ENCODE assay signal across 26 cellular contexts in the genomic region with DNA sequence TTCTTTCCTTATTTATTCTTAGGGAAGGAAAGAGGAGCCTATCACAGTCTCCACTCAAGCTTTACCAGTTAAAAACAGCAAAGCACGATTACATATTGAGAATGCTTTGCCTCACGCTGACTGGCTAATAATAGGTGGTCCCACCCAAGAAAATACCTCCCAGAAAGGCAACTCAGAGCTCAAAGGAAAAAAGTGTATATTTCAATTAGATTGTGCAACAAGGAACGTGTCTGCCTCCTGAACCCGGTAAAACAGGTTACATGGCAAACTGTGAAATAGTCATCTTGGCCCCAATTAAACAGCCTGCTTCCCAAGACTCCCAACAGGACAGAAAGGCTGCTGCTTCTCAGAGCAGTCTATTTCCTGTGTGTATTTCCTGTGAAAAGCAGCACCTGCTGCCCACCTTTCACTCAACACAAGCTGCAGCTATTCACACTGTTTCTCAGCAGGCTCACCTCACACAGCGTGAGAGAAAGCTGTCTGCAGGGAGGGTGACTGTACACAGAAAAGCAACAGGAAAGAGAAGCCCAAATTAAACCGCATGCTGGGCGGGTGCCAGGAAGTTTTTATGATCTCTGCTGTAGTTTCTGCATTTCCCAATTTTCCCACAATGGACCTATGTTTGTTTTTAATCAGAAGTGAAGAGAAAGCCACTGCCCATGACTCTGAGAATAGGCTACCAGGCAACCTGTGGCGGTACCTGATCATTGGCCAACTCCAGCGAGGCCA. TPM values are rescaled to one million over a fixed set of nuclear protein-coding genes. Genes with fewer than 3 reads are reported as not detected.
DNase-seq lines count a peak whose midpoint lies in the region; ATAC-seq and TF ChIP-seq lines count a peak whose summit lies in the region.
"Had no signal": no experiment of that assay in that cellular context is flagged by ENCODE, and none has a peak within 500 bp of the region (broad histone marks: within the 10 kb centered on the region; RNA-seq: fewer than 3 reads in every experiment).

No MANE protein-coding gene starts in this region.

- H3K9me3 Mint-ChIP-seq in nephron progenitor cell, result peaks cover 13% of the 10 kb centered on the region

- 85% methylated on average over 9 of the region's 9 CpGs for WGBS in mammary epithelial cell (ENCODE audit: low coverage, missing lambda C conversion rate)

- DNase-seq in breast epithelium (ENCODE audit: low spot score in 2 of 2) (peak in 1 of 2 donors; percentile 44), mammary epithelial cell (no peak), dermis blood vessel endothelial cell (peak; percentile 15), nephron progenitor cell (no peak), NCI-H82 treated with DMSO at 0.1 percent for 48 hours (lab: John Stamatoyannopoulos, UW; ENCODE audit: unreplicated experiment) (no peak), NCI-H128 (lab: John Stamatoyannopoulos, UW; ENCODE audit: unreplicated experiment) (no peak)
- no peak for DNase-seq in activated effector memory CD4-positive, alpha-beta T cell treated with anti-CD3 and anti-CD28 coated beads, Interleukin-2, amount 50 U/mL, for 16 hours
- DNase-seq: activated B cell treated with CpG ODN at 0.5 μM for 24 hours; activated naive CD4-positive, alpha-beta T cell treated with anti-CD3 and anti-CD28 coated beads for 36 hours; activated T-cell treated with anti-CD3 and anti-CD28 coated beads, Interleukin-2, amount 50 U/mL, for 24 hours; amygdala; effector CD8-positive, alpha-beta T cell; heart right ventricle; NCI-H1105; NCI-H526 treated with DMSO at 0.1 percent for 48 hours; Peyer's patch; retina; stimulated activated CD4-positive, alpha-beta T cell treated with anti-CD3 and anti-CD28 coated beads, Interleukin-12 subunit alpha, Interleukin-12 subunit beta, amount 100 ng/mL, for 4 hours had no signal

- H3K4me3 Mint-ChIP-seq in nephron progenitor cell, result no peak overlapping the region
- H3K4me3 Mint-ChIP-seq: activated B cell treated with CpG ODN at 0.5 μM for 24 hours; activated CD4-positive, alpha-beta memory T cell treated with anti-CD3 and anti-CD28 coated beads for 36 hours; activated naive CD4-positive, alpha-beta T cell treated with anti-CD3 and anti-CD28 coated beads for 36 hours; activated T-cell treated with anti-CD3 and anti-CD28 coated beads, Interleukin-2, amount 50 U/mL, for 24 hours; CD14-positive monocyte; central memory CD8-positive, alpha-beta T cell had no signal

- BruUV-seq in mammary epithelial cell (replicated peaks; lab: Mats Ljungman, UMichigan), result no TSS peak

- peaks cover 49% of the 10 kb centered on the region for H3K79me2 ChIP-seq in mammary epithelial cell (ENCODE audit: insufficient read depth, low read length)

- H2AFZ ChIP-seq in mammary epithelial cell (ENCODE audit: low read depth, low read length), result no peak overlapping the region

- H3K4me2 ChIP-seq in mammary epithelial cell (ENCODE audit: insufficient read depth, low read depth, low read length), result no peak overlapping the region

- peak overlapping the region in 1 of 3 donors; percentile 27 for H3K4me3 ChIP-seq in breast epithelium
- no peak overlapping the region for H3K4me3 ChIP-seq in mammary epithelial cell (replicated peaks in 1 of 3; ENCODE audit: insufficient read depth in 1 of 3, low read depth in 2 of 3, low read length in 3 of 3)
- H3K4me3 ChIP-seq: heart right ventricle, lung, Peyer's patch had no signal

- no peaks in the 10 kb centered on the region for H3K4me1 Mint-ChIP-seq in nephron progenitor cell
- H3K4me1 Mint-ChIP-seq: CD14-positive monocyte; central memory CD8-positive, alpha-beta T cell had no signal

- ATAC-seq in HG02973 (IDR thresholded peaks at IDR 0.05; ENCODE audit: unreplicated experiment), result no peak
- ATAC-seq: HepG2 had no signal

- peak overlapping the region; percentile 45 for H3K27ac Mint-ChIP-seq in nephron progenitor cell
- H3K27ac Mint-ChIP-seq: activated B cell treated with CpG ODN at 0.5 μM for 24 hours; activated CD4-positive, alpha-beta memory T cell treated with anti-CD3 and anti-CD28 coated beads for 36 hours; activated naive CD4-positive, alpha-beta T cell treated with anti-CD3 and anti-CD28 coated beads for 36 hours; activated T-cell treated with anti-CD3 and anti-CD28 coated beads, Interleukin-2, amount 50 U/mL, for 24 hours had no signal

- H3K36me3 ChIP-seq in breast epithelium (peaks cover 19% of the 10 kb centered on the region), mammary epithelial cell (ENCODE audit: insufficient read depth, low read length) (peaks cover 69% of the 10 kb centered on the region)

- H3K27me3 ChIP-seq in breast epithelium (no peaks in the 10 kb centered on the region), mammary epithelial cell (ENCODE audit: insufficient read depth, low read length) (no peaks in the 10 kb centered on the region)
- H3K27me3 ChIP-seq: heart right ventricle, Peyer's patch had no signal

- peaks cover 81% of the 10 kb centered on the region for H3K36me3 Mint-ChIP-seq in nephron progenitor cell (ENCODE audit: low read depth)

- no peaks in the 10 kb centered on the region for H3K4me1 ChIP-seq in breast epithelium
- H3K4me1 ChIP-seq in mammary epithelial cell (ENCODE audit: insufficient read depth, low read length), result peaks cover 10% of the 10 kb centered on the region
- H3K4me1 ChIP-seq: Peyer's patch had no signal

- H4K20me1 ChIP-seq in mammary epithelial cell (ENCODE audit: insufficient read depth, low read length), result no peaks in the 10 kb centered on the region

- H3K27me3 Mint-ChIP-seq in nephron progenitor cell (ENCODE audit: low read depth, poor library complexity), result no peaks in the 10 kb centered on the region
- H3K27me3 Mint-ChIP-seq: activated B cell treated with CpG ODN at 0.5 μM for 24 hours; activated CD4-positive, alpha-beta memory T cell treated with anti-CD3 and anti-CD28 coated beads for 36 hours; activated T-cell treated with anti-CD3 and anti-CD28 coated beads, Interleukin-2, amount 50 U/mL, for 24 hours; central memory CD8-positive, alpha-beta T cell had no signal

- TF ChIP-seq CTCF in breast epithelium (IDR thresholded peaks at IDR 0.05) (no peak), mammary epithelial cell (conservative IDR thresholded peaks at IDR 0.05 in 1 of 2, IDR thresholded peaks at IDR 0.05 in 1 of 2; ENCODE audit: extremely low read depth in 1 of 2, insufficient read depth in 1 of 2, low read depth in 1 of 2, low read length in 2 of 2) (no peak), nephron progenitor cell (IDR thresholded peaks at IDR 0.05) (no peak)

- CTCF ChIA-PET in mammary epithelial cell (lab: Charles Lee; ENCODE audit: low non-redundant PET), result no interaction called here

- H3K9me3 ChIP-seq in breast epithelium (peaks cover 0 to 11% of the 10 kb centered on the region in 2 donors), mammary epithelial cell (replicated peaks; ENCODE audit: insufficient read depth, low read length) (peaks cover 6% of the 10 kb centered on the region)

- intact Hi-C loops in breast epithelium (cut with DNase I; ENCODE audit: low total_unique reads) (no loop called here), mammary epithelial cell (cut with micrococcal nuclease) (no loop called here)

- in situ Hi-C loops in mammary epithelial cell (cut with MboI; ENCODE audit: low sequenced_read_pairs in 2 of 2), result no loop called here

- H3K27ac ChIP-seq in breast epithelium (peak overlapping the region; percentile 83 to 85), mammary epithelial cell (ENCODE audit: insufficient read depth, low read depth, low read length) (no peak overlapping the region)
- H3K27ac ChIP-seq: heart right ventricle, Peyer's patch had no signal

- no peak overlapping the region for H3K9ac ChIP-seq in mammary epithelial cell (ENCODE audit: insufficient read depth, low read length)

- dilution Hi-C loops in mammary epithelial cell (cut with HindIII; ENCODE audit: low sequenced_read_pairs), result no loop called here

- TF ChIP-seq POLR2A in breast epithelium (IDR thresholded peaks at IDR 0.05), result no peak

RNA-seq across cellular contexts. Expression of a gene that starts 44.0 kb away (rescaled TPM):
- 10 to 100 TPM; 12.8 to 22.2 (median 20.6) TPM for total RNA-seq in breast epithelium
- 10 to 100 TPM; 32.2 to 36.4 TPM for total RNA-seq in mammary epithelial cell
- polyA plus RNA-seq in mammary epithelial cell, result 12.5 TPM
- polyA minus RNA-seq in mammary epithelial cell, result 44.7 TPM
- 18.5 and 27.6 TPM in 2 replicates for total RNA-seq in dermis blood vessel endothelial cell

RNA-seq across cellular contexts. Expression of a gene that starts 50.1 kb away (rescaled TPM):
- total RNA-seq in breast epithelium, result 10 to 100 TPM in 1 of 3 donors, 1 to 10 TPM in 2; 5.1 to 23.4 (median 8.8) TPM
- total RNA-seq in mammary epithelial cell, result not detected
- polyA plus RNA-seq in mammary epithelial cell, result not detected
- not detected for polyA minus RNA-seq in mammary epithelial cell
- total RNA-seq in dermis blood vessel endothelial cell, result not detected in 2 replicates
- total RNA-seq: activated B cell treated with CpG ODN at 0.5 μM for 24 hours; activated CD4-positive, alpha-beta memory T cell treated with anti-CD3 and anti-CD28 coated beads for 36 hours; activated naive CD4-positive, alpha-beta T cell treated with anti-CD3 and anti-CD28 coated beads for 36 hours; Peyer's patch; T-helper 2 cell treated with Interferon-gamma antibody and Interleukin-4, amounts not matched to agents 100 ng/mL and 5 ng/mL, for 36 hours had no signal
- polyA plus RNA-seq: AG04450, CD14-positive monocyte had no signal
